Comparison of ENCODE assay signal across 8 cellular contexts in the genomic region with DNA sequence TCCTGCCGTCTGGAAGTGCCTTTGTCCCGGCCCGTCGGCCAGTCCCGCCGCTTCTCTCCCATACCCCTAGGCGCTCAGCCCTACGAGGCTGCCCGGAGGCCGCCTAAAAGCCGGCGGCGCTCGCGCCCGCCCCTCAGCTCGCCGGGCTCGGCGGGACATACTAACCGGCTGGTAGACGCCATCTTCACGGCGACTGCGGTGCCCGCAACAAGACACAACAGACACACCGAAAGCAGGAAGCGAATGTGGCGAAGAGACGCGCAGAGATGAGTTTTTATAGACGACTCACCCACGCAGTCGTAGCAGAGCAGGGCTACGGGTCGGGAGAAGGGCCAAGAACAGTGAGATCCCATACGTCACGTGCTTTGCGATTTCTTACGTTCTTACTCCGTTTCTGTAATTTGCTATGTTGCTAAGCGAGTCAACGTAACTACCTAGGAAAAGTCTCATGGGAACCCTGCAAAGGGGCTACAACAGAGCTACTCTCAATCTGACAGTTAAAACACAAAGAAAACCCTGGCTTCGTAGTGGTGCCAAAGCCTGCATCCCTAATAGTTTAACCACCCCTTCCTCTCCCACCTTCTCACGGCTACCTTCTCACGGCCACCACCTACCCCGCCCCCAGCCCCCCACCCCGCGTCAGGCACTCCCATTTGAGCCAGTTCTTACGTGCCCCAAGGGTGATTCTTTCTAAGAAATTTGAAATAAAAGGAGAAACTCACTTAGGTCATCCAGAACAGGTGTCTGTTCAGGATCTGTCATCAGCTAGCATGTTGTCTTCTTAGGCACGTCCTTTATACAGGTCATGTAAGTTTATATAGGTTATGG. TPM values are rescaled to one million over a fixed set of nuclear protein-coding genes. Genes with fewer than 3 reads are reported as not detected.
DNase-seq lines count a peak whose midpoint lies in the region; ATAC-seq and TF ChIP-seq lines count a peak whose summit lies in the region.

GTF2B (minus strand) TSS at position 250 of the 828 bp plus-strand sequence; CDS start at position 182, 68 bp downstream.

- peak; percentile 84 for ATAC-seq in RWPE2 (ENCODE audit: low read depth)
- peak; percentile 92 to 97 (median 94) for ATAC-seq in natural killer cell

- DNase-seq in Daoy (ENCODE audit: low read depth) (peak; percentile 97), GOT3 (lab: John Stamatoyannopoulos, UW) (peak; percentile 69), LoVo (ENCODE audit: low spot score) (peak; percentile 95), RWPE2 (ENCODE audit: low spot score) (peak; percentile 88), fibroblast of peridontal ligament (ENCODE audit: extremely low read depth) (peak; percentile 97), natural killer cell (peak; percentile 93)
- DNase-seq in activated T-helper 2 cell treated with anti-CD3 and anti-CD28 coated beads, Interferon-gamma antibody, Interleukin-2, Interleukin-4, amounts not matched to agents 10 μg/mL and 5 μg/mL and 100 μg/mL, durations not matched to agents 14 hours and 24 hours and 36 hours (ENCODE audit: low spot score), result peak; percentile 93
- DNase-seq in stimulated activated naive CD4-positive, alpha-beta T cell treated with Interleukin-2 at 50 U/mL for 16 hours (lab: John Stamatoyannopoulos, UW), result peak; percentile 92

- H3K36me3 ChIP-seq in RWPE2 (ENCODE audit: low read depth), result peaks cover 23% of the 10 kb centered on the region

- H3K27ac ChIP-seq in RWPE2 (ENCODE audit: poor library complexity, severe bottlenecking), result peak within 1 kb of the TSS; percentile 44

- peaks cover 2% of the 10 kb centered on the region for H3K27me3 Mint-ChIP-seq in activated T-helper 2 cell treated with anti-CD3 and anti-CD28 coated beads, Interferon-gamma antibody, Interleukin-2, Interleukin-4, amounts not matched to agents 10 μg/mL and 5 μg/mL and 100 μg/mL, durations not matched to agents 14 hours and 24 hours and 36 hours (ENCODE audit: low read depth)
- no peaks in the 10 kb centered on the region for H3K27me3 Mint-ChIP-seq in natural killer cell (ENCODE audit: low read depth in 2 of 2)

- H3K36me3 Mint-ChIP-seq in activated T-helper 2 cell treated with anti-CD3 and anti-CD28 coated beads, Interferon-gamma antibody, Interleukin-2, Interleukin-4, amounts not matched to agents 10 μg/mL and 5 μg/mL and 100 μg/mL, durations not matched to agents 14 hours and 24 hours and 36 hours (ENCODE audit: low read depth), result peaks cover 21% of the 10 kb centered on the region
- no peaks in the 10 kb centered on the region for H3K36me3 Mint-ChIP-seq in natural killer cell

- intact Hi-C loops in activated T-helper 2 cell treated with anti-CD3 and anti-CD28 coated beads, Interferon-gamma antibody, Interleukin-2, Interleukin-4, amounts not matched to agents 10 μg/mL and 5 μg/mL and 100 μg/mL, durations not matched to agents 14 hours and 24 hours and 36 hours (cut with micrococcal nuclease), result loop anchor here (1.0 to 5.0 kb wide), 5 partner anchors 23 to 1106 kb away; partner anchors contain the start of genes LRRC8B, PKN2 and ZNF326
- intact Hi-C loops in natural killer cell (cut with micrococcal nuclease), result loop anchor here (2.0 to 5.0 kb wide), 2 partner anchors 207 to 1564 kb away; partner anchors contain the start of genes LMO4 and PKN2

- H3K9me3 ChIP-seq in RWPE2 (ENCODE audit: severe bottlenecking), result no peaks in the 10 kb centered on the region

- peaks cover 11% of the 10 kb centered on the region for H3K4me1 ChIP-seq in RWPE2 (ENCODE audit: insufficient read depth, poor library complexity, severe bottlenecking)

- peaks cover 37% of the 10 kb centered on the region for H3K4me1 Mint-ChIP-seq in activated T-helper 2 cell treated with anti-CD3 and anti-CD28 coated beads, Interferon-gamma antibody, Interleukin-2, Interleukin-4, amounts not matched to agents 10 μg/mL and 5 μg/mL and 100 μg/mL, durations not matched to agents 14 hours and 24 hours and 36 hours (ENCODE audit: low read depth)
- peaks cover 45 to 51% of the 10 kb centered on the region in 2 donors for H3K4me1 Mint-ChIP-seq in natural killer cell

- peak within 1 kb of the TSS; percentile 97 for H3K4me3 Mint-ChIP-seq in activated T-helper 2 cell treated with anti-CD3 and anti-CD28 coated beads, Interferon-gamma antibody, Interleukin-2, Interleukin-4, amounts not matched to agents 10 μg/mL and 5 μg/mL and 100 μg/mL, durations not matched to agents 14 hours and 24 hours and 36 hours (ENCODE audit: low read depth)
- H3K4me3 Mint-ChIP-seq in natural killer cell, result peak within 1 kb of the TSS; percentile 99

- H3K27ac Mint-ChIP-seq in activated T-helper 2 cell treated with anti-CD3 and anti-CD28 coated beads, Interferon-gamma antibody, Interleukin-2, Interleukin-4, amounts not matched to agents 10 μg/mL and 5 μg/mL and 100 μg/mL, durations not matched to agents 14 hours and 24 hours and 36 hours, result peak within 1 kb of the TSS; percentile 96
- H3K27ac Mint-ChIP-seq in natural killer cell, result peak within 1 kb of the TSS; percentile 98 to 99

- TF ChIP-seq CTCF in RWPE2 (IDR thresholded peaks at IDR 0.05; ENCODE audit: poor library complexity, severe bottlenecking), result no peak
- TF ChIP-seq CTCF in natural killer cell (IDR thresholded peaks at IDR 0.05), result no peak

- H3K9me3 Mint-ChIP-seq in activated T-helper 2 cell treated with anti-CD3 and anti-CD28 coated beads, Interferon-gamma antibody, Interleukin-2, Interleukin-4, amounts not matched to agents 10 μg/mL and 5 μg/mL and 100 μg/mL, durations not matched to agents 14 hours and 24 hours and 36 hours, result peaks cover 8% of the 10 kb centered on the region
- H3K9me3 Mint-ChIP-seq in natural killer cell, result no peaks in the 10 kb centered on the region

- H3K27me3 ChIP-seq in RWPE2 (ENCODE audit: insufficient read depth, poor library complexity, severe bottlenecking), result no peaks in the 10 kb centered on the region

- H3K4me3 ChIP-seq in RWPE2 (ENCODE audit: severe bottlenecking), result peak within 1 kb of the TSS; percentile 80

RNA-seq across cellular contexts. Expression of gene GTF2B, which starts in this region (rescaled TPM):
- 108 and 109 TPM in 2 replicates for total RNA-seq in Daoy (2014; rRNA removed; shearing (Covaris generic))
- 37.6 and 42.2 TPM in 2 replicates for total RNA-seq in activated T-helper 2 cell treated with anti-CD3 and anti-CD28 coated beads, Interferon-gamma antibody, Interleukin-2, Interleukin-4, amounts not matched to agents 10 μg/mL and 5 μg/mL and 100 μg/mL, durations not matched to agents 14 hours and 24 hours and 36 hours
- total RNA-seq in natural killer cell, result 10 to 100 TPM; 45.6 to 71.3 (median 55.6) TPM

Comparison
In these comparisons a context has a peak if more than half of its experiments do, and no peak if none do; other contexts are left out.
1. Peak in every context shown above with its lines: DNase-seq, ATAC-seq, H3K4me3 ChIP-seq and H3K27ac ChIP-seq.